Comparison of ENCODE assay signal across 27 cellular contexts in genomic region chr4:97770222-97770621, GRCh38.
"Had no signal": no experiment of that assay in that cellular context is flagged by ENCODE, and none has a peak within 500 bp of the region (broad histone marks: within the 10 kb centered on the region; RNA-seq: fewer than 3 reads in every experiment).

No MANE protein-coding gene starts in this region.

- H3K4me1 ChIP-seq: ascending aorta, body of pancreas, SJSA1 had no signal

- H3K27ac Mint-ChIP-seq: activated CD8-positive, alpha-beta memory T cell treated with anti-CD3 and anti-CD28 coated beads, Interleukin-2, amount 10 ng/mL, durations not matched to agents 7 days and 5 days; activated naive CD4-positive, alpha-beta T cell treated with anti-CD3 and anti-CD28 coated beads, Interleukin-2, amount 50 U/mL, for 72 hours; activated naive CD8-positive, alpha-beta T cell treated with anti-CD3 and anti-CD28 coated beads, Interleukin-2, amount 50 U/mL, for 24 hours; T-helper 1 cell treated with Interleukin-12 subunit alpha and Interleukin-12 subunit beta and Interleukin-4 antibody, amounts not matched to agents 30 μg/mL and 1 μg/mL, for 36 hours had no signal

- H3K36me3 ChIP-seq: ascending aorta, SJSA1 had no signal

- H3K9me3 Mint-ChIP-seq: activated T-cell treated with anti-CD3 and anti-CD28 coated beads, Interleukin-2, amount 50 U/mL, for 4 hours; T-helper 1 cell treated with Interleukin-12 subunit alpha and Interleukin-12 subunit beta and Interleukin-4 antibody, amounts not matched to agents 30 μg/mL and 1 μg/mL, for 36 hours had no signal

- H3K27me3 Mint-ChIP-seq: activated CD8-positive, alpha-beta memory T cell treated with anti-CD3 and anti-CD28 coated beads, Interleukin-2, amount 10 ng/mL, durations not matched to agents 7 days and 5 days; activated naive CD8-positive, alpha-beta T cell treated with anti-CD3 and anti-CD28 coated beads, Interleukin-2, amount 50 U/mL, for 24 hours had no signal

- H3K9me3 ChIP-seq: body of pancreas, SJSA1 had no signal

- H3K4me3 Mint-ChIP-seq: activated CD8-positive, alpha-beta memory T cell treated with anti-CD3 and anti-CD28 coated beads, Interleukin-2, amount 10 ng/mL, durations not matched to agents 7 days and 5 days; activated naive CD8-positive, alpha-beta T cell treated with anti-CD3 and anti-CD28 coated beads, Interleukin-2, amount 50 U/mL, for 24 hours; activated T-cell treated with anti-CD3 and anti-CD28 coated beads, Interleukin-2, amount 50 U/mL, for 4 hours; T-helper 1 cell treated with Interleukin-12 subunit alpha and Interleukin-12 subunit beta and Interleukin-4 antibody, amounts not matched to agents 30 μg/mL and 1 μg/mL, for 36 hours had no signal

- H3K4me3 ChIP-seq: ascending aorta, body of pancreas, K562, SJSA1 had no signal

- H3K36me3 Mint-ChIP-seq: activated CD8-positive, alpha-beta memory T cell treated with anti-CD3 and anti-CD28 coated beads, Interleukin-2, amount 10 ng/mL, durations not matched to agents 7 days and 5 days; activated naive CD4-positive, alpha-beta T cell treated with anti-CD3 and anti-CD28 coated beads, Interleukin-2, amount 50 U/mL, for 72 hours had no signal

- ATAC-seq: activated CD8-positive, alpha-beta memory T cell treated with anti-CD3 and anti-CD28 coated beads, Interleukin-2, amount 10 ng/mL, durations not matched to agents 7 days and 5 days; activated naive CD4-positive, alpha-beta T cell treated with anti-CD3 and anti-CD28 coated beads, Interleukin-2, amount 50 U/mL, for 72 hours; activated naive CD8-positive, alpha-beta T cell treated with anti-CD3 and anti-CD28 coated beads, Interleukin-2, amount 50 U/mL, for 24 hours; activated T-cell treated with anti-CD3 and anti-CD28 coated beads, Interleukin-2, amount 50 U/mL, for 4 hours; body of pancreas; K562; PC-3; SK-N-SH treated with all-trans-retinoic acid at 6 μM for 48 hours had no signal

- H3K27me3 ChIP-seq: ascending aorta, body of pancreas, SJSA1 had no signal

- DNase-seq: activated CD4-positive, alpha-beta T cell treated with anti-CD3 and anti-CD28 coated beads for 48 hours; activated CD4-positive, alpha-beta T cell treated with anti-CD3 and anti-CD28 coated beads, Interleukin-2, amount 50 U/mL, for 4 hours; activated CD4-positive, CD25-positive, alpha-beta regulatory T cell treated with anti-CD3 and anti-CD28 coated beads, Interleukin-2, amount 50 U/mL, for 72 hours; activated CD8-positive, alpha-beta memory T cell treated with anti-CD3 and anti-CD28 coated beads, Interleukin-2, amount 10 ng/mL, durations not matched to agents 7 days and 5 days; activated effector memory CD4-positive, alpha-beta T cell treated with anti-CD3 and anti-CD28 coated beads, Interleukin-2, amount 50 U/mL, for 16 hours; activated naive CD4-positive, alpha-beta T cell treated with Interleukin-2 at 50 U/mL for 16 hours; activated naive CD8-positive, alpha-beta T cell treated with anti-CD3 and anti-CD28 coated beads, Interleukin-2, amount 50 U/mL, for 24 hours; activated T-cell treated with anti-CD3 and anti-CD28 coated beads, Interleukin-2, amount 50 U/mL, for 4 hours; amniotic stem cell; body of pancreas; central memory CD4-positive, alpha-beta T cell; Karpas-422; MM.1S; NCI-H1105; NCI-H1436; NCI-H187; NCI-H2081 treated with DMSO at 0.1 percent for 48 hours; NCI-H510A; NCI-H526 treated with DMSO at 0.1 percent for 48 hours; PC-3; SHP77 had no signal

- H3K4me1 Mint-ChIP-seq: activated CD8-positive, alpha-beta memory T cell treated with anti-CD3 and anti-CD28 coated beads, Interleukin-2, amount 10 ng/mL, durations not matched to agents 7 days and 5 days; activated naive CD8-positive, alpha-beta T cell treated with anti-CD3 and anti-CD28 coated beads, Interleukin-2, amount 50 U/mL, for 24 hours had no signal
